Comparison of ENCODE assay signal across 11 cellular contexts in the genomic region with DNA sequence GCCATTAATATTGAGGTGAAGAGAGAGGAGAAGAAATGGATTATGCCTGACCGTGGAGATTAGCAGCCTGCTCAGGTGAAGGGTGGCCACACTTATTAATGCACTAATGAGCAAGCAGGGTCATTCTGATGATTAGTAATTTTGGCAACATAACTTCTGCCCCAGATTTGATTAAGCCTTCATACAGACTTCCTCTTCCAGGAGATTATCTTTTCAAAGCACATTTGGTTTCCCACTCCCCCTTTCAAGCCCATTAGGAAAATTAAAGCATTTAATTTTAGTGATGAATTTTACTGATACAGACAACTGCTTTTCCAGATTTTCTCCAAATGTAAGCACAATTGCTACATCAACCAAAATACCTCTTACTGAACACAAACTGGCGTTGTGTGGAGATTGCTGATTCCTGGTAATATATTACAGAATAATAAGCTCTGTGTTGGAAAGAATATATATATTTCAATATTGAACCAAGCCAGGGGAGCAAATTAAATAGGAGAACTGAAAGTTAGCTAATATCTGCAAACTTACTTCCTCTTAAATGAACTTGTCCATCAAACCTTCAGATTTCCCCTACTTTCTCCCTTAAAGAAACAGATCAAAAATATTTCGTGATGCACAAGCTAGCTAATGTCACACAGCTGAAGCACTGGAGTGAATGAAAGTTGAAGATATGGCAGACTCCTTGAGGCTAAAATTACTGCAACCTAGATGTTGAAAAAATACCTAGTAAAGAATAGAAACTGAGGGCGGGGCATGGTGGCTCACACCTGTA.
DNase-seq lines count a peak whose midpoint lies in the region; ATAC-seq and TF ChIP-seq lines count a peak whose summit lies in the region.
"Had no signal": no experiment of that assay in that cellular context is flagged by ENCODE, and none has a peak within 500 bp of the region (broad histone marks: within the 10 kb centered on the region; RNA-seq: fewer than 3 reads in every experiment).

No MANE protein-coding gene starts in this region.

- TF ChIP-seq CTCF in spleen (IDR thresholded peaks at IDR 0.05 in 8 of 11, conservative IDR thresholded peaks at IDR 0.05 in 3 of 11) = no peak

- peak overlapping the region in 5 of 8 donors; percentile 50 to 72 (median 55) for H3K27ac ChIP-seq in spleen

- no peak overlapping the region for H3K4me3 ChIP-seq in spleen

- H3K27me3 Mint-ChIP-seq in activated CD4-positive, alpha-beta memory T cell treated with anti-CD3 and anti-CD28 coated beads, Interleukin-2, amount 10 ng/mL, durations not matched to agents 7 days and 5 days = no peaks in the 10 kb centered on the region
- H3K27me3 Mint-ChIP-seq in activated CD4-positive, alpha-beta memory T cell treated with anti-CD3 and anti-CD28 coated beads for 36 hours = peaks cover 1% of the 10 kb centered on the region

- no peaks in the 10 kb centered on the region for H3K27me3 ChIP-seq in spleen (replicated peaks in 1 of 7)

- ATAC-seq in HG02884 (IDR thresholded peaks at IDR 0.05; ENCODE audit: unreplicated experiment) (peak; percentile 51), SK-N-SH treated with all-trans-retinoic acid at 6 μM for 48 hours (no peak)
- ATAC-seq: HCT116 had no signal

- no peak overlapping the region for H3K4me3 Mint-ChIP-seq in activated CD4-positive, alpha-beta memory T cell treated with anti-CD3 and anti-CD28 coated beads, Interleukin-2, amount 10 ng/mL, durations not matched to agents 7 days and 5 days
- H3K4me3 Mint-ChIP-seq in activated CD4-positive, alpha-beta memory T cell treated with anti-CD3 and anti-CD28 coated beads for 36 hours = no peak overlapping the region
- H3K4me3 Mint-ChIP-seq: immature natural killer cell had no signal

- peak overlapping the region; percentile 1 for H3K27ac Mint-ChIP-seq in activated CD4-positive, alpha-beta memory T cell treated with anti-CD3 and anti-CD28 coated beads, Interleukin-2, amount 10 ng/mL, durations not matched to agents 7 days and 5 days
- no peak overlapping the region for H3K27ac Mint-ChIP-seq in activated CD4-positive, alpha-beta memory T cell treated with anti-CD3 and anti-CD28 coated beads for 36 hours

- peaks cover 8% of the 10 kb centered on the region for H3K36me3 Mint-ChIP-seq in activated CD4-positive, alpha-beta memory T cell treated with anti-CD3 and anti-CD28 coated beads, Interleukin-2, amount 10 ng/mL, durations not matched to agents 7 days and 5 days (ENCODE audit: low read depth)
- H3K36me3 Mint-ChIP-seq in activated CD4-positive, alpha-beta memory T cell treated with anti-CD3 and anti-CD28 coated beads for 36 hours = peaks cover 11% of the 10 kb centered on the region

- peaks cover 0 to 44% (median 20%) of the 10 kb centered on the region in 6 donors for H3K4me1 ChIP-seq in spleen

- CTCF ChIA-PET in activated CD4-positive, alpha-beta memory T cell treated with anti-CD3 and anti-CD28 coated beads, Interleukin-2, amount 10 ng/mL, durations not matched to agents 7 days and 5 days (lab: Charles Lee) = interaction anchor here (0.8 to 1.1 kb wide), 3 partner anchors 18 to 28 kb away, joined by 3 to 4 read pairs (median 3); no protein-coding TSS in a partner anchor
- CTCF ChIA-PET in activated CD4-positive, alpha-beta memory T cell treated with anti-CD3 and anti-CD28 coated beads for 36 hours (lab: Charles Lee) = interaction anchor here (0.6 to 1.2 kb wide), 3 partner anchors 24 to 56 kb away, joined by 3 read pairs; no protein-coding TSS in a partner anchor

- WGBS in spleen, 5 donors = 35 to 49% (median 42%) methylated on average over 4 of the region's 4 CpGs

- no peaks in the 10 kb centered on the region for H3K9me3 Mint-ChIP-seq in activated CD4-positive, alpha-beta memory T cell treated with anti-CD3 and anti-CD28 coated beads, Interleukin-2, amount 10 ng/mL, durations not matched to agents 7 days and 5 days
- no peaks in the 10 kb centered on the region for H3K9me3 Mint-ChIP-seq in activated CD4-positive, alpha-beta memory T cell treated with anti-CD3 and anti-CD28 coated beads for 36 hours
- H3K9me3 Mint-ChIP-seq: activated T-helper 1 cell treated with anti-CD3 and anti-CD28 coated beads, Interleukin-12 subunit alpha, Interleukin-12 subunit beta, Interleukin-2, Interleukin-4 antibody, amounts not matched to agents 30 ng/mL and 10 ng/mL and 1 ng/mL, durations not matched to agents 14 hours and 24 hours and 36 hours; immature natural killer cell had no signal

- POLR2A ChIA-PET in activated CD4-positive, alpha-beta memory T cell treated with anti-CD3 and anti-CD28 coated beads, Interleukin-2, amount 10 ng/mL, durations not matched to agents 7 days and 5 days (lab: Charles Lee) = interaction anchor here (0.6 to 4.4 kb wide), 7 partner anchors 8 to 573 kb away, joined by 3 to 27 read pairs (median 6); no protein-coding TSS in a partner anchor
- POLR2A ChIA-PET in activated CD4-positive, alpha-beta memory T cell treated with anti-CD3 and anti-CD28 coated beads for 36 hours (lab: Charles Lee) = interaction anchor here (0.9 to 1.4 kb wide), 4 partner anchors 18 to 27 kb away, joined by 3 to 5 read pairs (median 3); no protein-coding TSS in a partner anchor

- intact Hi-C loops in activated CD4-positive, alpha-beta memory T cell treated with anti-CD3 and anti-CD28 coated beads for 36 hours (cut with micrococcal nuclease) = loop anchor here (1.0 to 10.0 kb wide), 4 partner anchors 8 to 591 kb away; a partner anchor contains a TSS
- intact Hi-C loops in spleen (cut with DNase I; ENCODE audit: low total_unique reads) = no loop called here

- H3K4me1 Mint-ChIP-seq in activated CD4-positive, alpha-beta memory T cell treated with anti-CD3 and anti-CD28 coated beads, Interleukin-2, amount 10 ng/mL, durations not matched to agents 7 days and 5 days = peaks cover 62% of the 10 kb centered on the region
- peaks cover 55% of the 10 kb centered on the region for H3K4me1 Mint-ChIP-seq in activated CD4-positive, alpha-beta memory T cell treated with anti-CD3 and anti-CD28 coated beads for 36 hours (ENCODE audit: low read depth)

- no peak for TF ChIP-seq POLR2A in spleen (IDR thresholded peaks at IDR 0.05)

- H3K36me3 ChIP-seq in spleen = peaks cover 0 to 7% (median 0%) of the 10 kb centered on the region in 6 donors

- H3K9me3 ChIP-seq in spleen = no peaks in the 10 kb centered on the region

- DNase-seq in activated CD4-positive, alpha-beta memory T cell treated with anti-CD3 and anti-CD28 coated beads, Interleukin-2, amount 10 ng/mL, durations not matched to agents 7 days and 5 days = no peak
- no peak for DNase-seq in activated CD4-positive, alpha-beta memory T cell treated with anti-CD3 and anti-CD28 coated beads for 36 hours
- DNase-seq in spleen (no peak), activated gamma-delta T cell (lab: John Stamatoyannopoulos, UW) (no peak), GDM1 (lab: John Stamatoyannopoulos, UW) (no peak)
- no peak for DNase-seq in stimulated activated CD4-positive, alpha-beta T cell treated with anti-CD3 and anti-CD28 coated beads, Interleukin-2, amount 100 ng/mL, for 24 hours
- DNase-seq: immature natural killer cell had no signal

TF ChIP-seq in SK-N-SH treated with all-trans-retinoic acid at 6 μM for 48 hours, 23 proteins besides CTCF, POLR2A, EP300 and RAD21:
- TF ChIP-seq ZFP30 (CRISPR knock-in tag; IDR thresholded peaks at IDR 0.05) (no peak), TCF4 (CRISPR knock-in tag; IDR thresholded peaks at IDR 0.05; ENCODE audit: borderline replicate concordance) (peak; percentile 71; the same call in 1 of the 2 replicates), ZNF70 (CRISPR knock-in tag; IDR thresholded peaks at IDR 0.05) (no peak)
- TF ChIP-seq, protein P1, sequence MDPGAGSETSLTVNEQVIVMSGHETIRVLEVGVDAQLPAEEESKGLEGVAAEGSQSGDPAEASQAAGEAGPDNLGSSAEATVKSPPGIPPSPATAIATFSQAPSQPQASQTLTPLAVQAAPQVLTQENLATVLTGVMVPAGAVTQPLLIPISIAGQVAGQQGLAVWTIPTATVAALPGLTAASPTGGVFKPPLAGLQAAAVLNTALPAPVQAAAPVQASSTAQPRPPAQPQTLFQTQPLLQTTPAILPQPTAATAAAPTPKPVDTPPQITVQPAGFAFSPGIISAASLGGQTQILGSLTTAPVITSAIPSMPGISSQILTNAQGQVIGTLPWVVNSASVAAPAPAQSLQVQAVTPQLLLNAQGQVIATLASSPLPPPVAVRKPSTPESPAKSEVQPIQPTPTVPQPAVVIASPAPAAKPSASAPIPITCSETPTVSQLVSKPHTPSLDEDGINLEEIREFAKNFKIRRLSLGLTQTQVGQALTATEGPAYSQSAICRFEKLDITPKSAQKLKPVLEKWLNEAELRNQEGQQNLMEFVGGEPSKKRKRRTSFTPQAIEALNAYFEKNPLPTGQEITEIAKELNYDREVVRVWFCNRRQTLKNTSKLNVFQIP (CRISPR knock-in tag; IDR thresholded peaks at IDR 0.05; ENCODE audit: borderline replicate concordance, low read depth) = no peak
